ENCODE assay signal across 7 cellular contexts in genomic region chr12:91601057-91601456, GRCh38.
"Had no signal": no experiment of that assay in that cellular context is flagged by ENCODE, and none has a peak within 500 bp of the region (broad histone marks: within the 10 kb centered on the region; RNA-seq: fewer than 3 reads in every experiment).

No MANE protein-coding gene starts in this region.

- H3K9me3 ChIP-seq: HAP-1 had no signal

- H3K36me3 ChIP-seq: HAP-1 had no signal

- H3K4me3 ChIP-seq: GM23338, HAP-1 had no signal

- H3K4me1 ChIP-seq: HAP-1 had no signal

- DNase-seq: H7, HFFc6, KG1 had no signal

- H3K4me2 ChIP-seq: GM23338 had no signal

- ATAC-seq: GM23338, HCT116 had no signal

- H3K27ac ChIP-seq: HL-60 had no signal
